17 cellular contexts compared by ENCODE assay signal in the genomic region with DNA sequence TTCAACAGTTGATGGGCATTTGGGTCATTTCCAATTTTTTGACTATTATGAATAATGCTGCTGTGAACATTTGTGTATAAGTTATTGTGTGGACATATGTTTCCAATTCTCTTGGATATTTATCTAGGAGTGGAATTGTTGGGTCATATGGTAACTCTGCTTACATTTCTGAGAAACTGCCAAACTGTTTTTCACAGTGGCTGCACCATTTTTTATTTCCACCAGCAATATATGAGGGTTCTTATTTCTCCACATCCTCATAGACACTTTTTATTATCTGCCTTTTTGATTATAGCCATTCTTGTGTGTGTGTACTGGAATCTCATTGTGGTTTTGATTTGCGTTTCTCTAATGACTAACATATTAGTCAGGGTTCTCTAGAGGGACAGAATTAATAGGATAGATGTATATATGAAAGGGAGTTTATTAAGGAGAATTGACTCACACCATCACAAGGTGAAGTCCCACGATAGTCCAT. TPM values are rescaled to one million over a fixed set of nuclear protein-coding genes. Genes with fewer than 3 reads are reported as not detected.
DNase-seq lines count a peak whose midpoint lies in the region; ATAC-seq, FAIRE-seq and TF ChIP-seq lines count a peak whose summit lies in the region.
"Had no signal": no experiment of that assay in that cellular context is flagged by ENCODE, and none has a peak within 500 bp of the region (broad histone marks: within the 10 kb centered on the region; RNA-seq: fewer than 3 reads in every experiment).

No MANE protein-coding gene starts in this region.

- no peaks in the 10 kb centered on the region for H3K36me3 ChIP-seq in keratinocyte (ENCODE audit: control insufficient read depth in 2 of 2, extremely low read depth in 1 of 2, insufficient read depth in 2 of 2, low read length in 2 of 2)
- H3K36me3 ChIP-seq: BE2C had no signal

- FAIRE-seq in keratinocyte (lab: Jason Lieb, UNC), result no peak
- FAIRE-seq: kidney had no signal

- no peaks in the 10 kb centered on the region for H3K9me1 ChIP-seq in keratinocyte (ENCODE audit: control insufficient read depth, extremely low read depth, insufficient read depth, low read length)

- peak; percentile 40 for DNase-seq in COLO829 (ENCODE audit: low spot score)
- peak; percentile 81 for DNase-seq in M059J (ENCODE audit: low read depth)
- DNase-seq in astrocyte of the spinal cord (ENCODE audit: low read depth, low spot score), result peak; percentile 77
- DNase-seq in keratinocyte (ENCODE audit: low read depth, low spot score), result no peak
- DNase-seq in superior temporal gyrus (ENCODE audit: extremely low spot score), result no peak
- DNase-seq in NCI-H2081 treated with DMSO at 0.1 percent for 48 hours (lab: John Stamatoyannopoulos, UW), result no peak
- DNase-seq: activated CD8-positive, alpha-beta memory T cell treated with anti-CD3 and anti-CD28 coated beads for 24 hours; activated effector memory CD4-positive, alpha-beta T cell treated with anti-CD3 and anti-CD28 coated beads, Interleukin-2, amount 50 U/mL, for 16 hours; BE2C; effector memory CD4-positive, alpha-beta T cell; kidney; NCI-H1105 treated with DMSO at 0.1 percent for 48 hours; NCI-H345 had no signal

- peaks cover 13% of the 10 kb centered on the region for H3K27me3 ChIP-seq in keratinocyte (ENCODE audit: control insufficient read depth, extremely low read depth, insufficient read depth, low read length)
- H3K27me3 ChIP-seq: BE2C had no signal

- ATAC-seq in HG02610 (IDR thresholded peaks at IDR 0.05; ENCODE audit: unreplicated experiment) (no peak), GM21423 (IDR thresholded peaks at IDR 0.05; ENCODE audit: unreplicated experiment) (no peak)

- H4K20me1 ChIP-seq in keratinocyte (ENCODE audit: control insufficient read depth, extremely low read depth, insufficient read depth, low read length), result no peaks in the 10 kb centered on the region

- no peak for TF ChIP-seq CTCF in astrocyte of the spinal cord (IDR thresholded peaks at IDR 0.05; ENCODE audit: low read depth, low read length)
- no peak for TF ChIP-seq CTCF in keratinocyte (optimal IDR thresholded peaks at IDR 0.05 in 1 of 3, IDR thresholded peaks at IDR 0.05 in 1 of 3, conservative IDR thresholded peaks at IDR 0.05 in 1 of 3; ENCODE audit: extremely low read depth in 1 of 3, insufficient read depth in 2 of 3, low read length in 3 of 3)

- no peak overlapping the region for H3K9ac ChIP-seq in keratinocyte (ENCODE audit: control insufficient read depth, extremely low read depth, insufficient read depth, low read length)
- H3K9ac ChIP-seq: parathyroid adenoma had no signal

- H2AFZ ChIP-seq in keratinocyte (ENCODE audit: control insufficient read depth, low read length), result no peak overlapping the region
- H2AFZ ChIP-seq: parathyroid adenoma had no signal

- H3K79me2 ChIP-seq in keratinocyte (ENCODE audit: control insufficient read depth, insufficient read depth, low read length), result no peaks in the 10 kb centered on the region
- H3K79me2 ChIP-seq: parathyroid adenoma had no signal

- peaks cover 12% of the 10 kb centered on the region for H3K4me1 ChIP-seq in keratinocyte (ENCODE audit: control insufficient read depth, extremely low read depth, insufficient read depth, low read length)
- H3K4me1 ChIP-seq: BE2C, parathyroid adenoma had no signal

- dilution Hi-C loops in keratinocyte (cut with MboI; ENCODE audit: extremely low pct_ligation_motif_present, low sequenced_read_pairs), result no loop called here

- no peaks in the 10 kb centered on the region for H3K9me3 ChIP-seq in keratinocyte (ENCODE audit: control insufficient read depth, low read depth, low read length)
- H3K9me3 ChIP-seq: BE2C had no signal

- H3K27ac ChIP-seq in keratinocyte (ENCODE audit: control insufficient read depth, insufficient read depth, low read length), result no peak overlapping the region
- H3K27ac ChIP-seq: parathyroid adenoma, SK-N-MC had no signal

- in situ Hi-C loops in astrocyte of the spinal cord (cut with HindIII; ENCODE audit: low sequenced_read_pairs), result no loop called here

- H3K4me3 ChIP-seq in astrocyte of the spinal cord (ENCODE audit: low read depth, low read length) (no peak overlapping the region), keratinocyte (ENCODE audit: control insufficient read depth in 2 of 3, extremely low read depth in 1 of 3, insufficient read depth in 2 of 3, low read depth in 1 of 3, low read length in 3 of 3) (no peak overlapping the region)
- H3K4me3 ChIP-seq: SK-N-MC had no signal

- peak overlapping the region; percentile 37 for H3K4me2 ChIP-seq in keratinocyte (ENCODE audit: control insufficient read depth, extremely low read depth, insufficient read depth, low read depth, low read length)

RNA-seq across cellular contexts. Expression of a gene that starts 14.7 kb away (rescaled TPM):
- 50.1 and 61.1 TPM in 2 replicates for total RNA-seq in M059J (2014; rRNA removed; shearing (Covaris generic))
- polyA plus RNA-seq in keratinocyte, result 33.1 to 44.9 TPM (median 39.0 TPM) in 3 replicates
- 20.7 TPM for polyA plus RNA-seq in keratinocyte (2011; ENCODE audit: low read depth)
- polyA plus RNA-seq in keratinocyte (2011; cell fraction: cytosol; rRNA removed), result 34.9 and 42.2 TPM in 2 replicates
- 33.7 and 40.1 TPM in 2 replicates for polyA plus RNA-seq in keratinocyte (2011; cell fraction: nucleus; rRNA removed)
- 32.6 and 33.3 TPM in 2 replicates for polyA plus RNA-seq in keratinocyte (2012; ENCODE audit: low replicate concordance)
- polyA minus RNA-seq in keratinocyte, result 22.6 to 42.0 TPM (median 37.1 TPM) in 3 replicates
- 17.5 TPM for polyA minus RNA-seq in keratinocyte (2011; cell fraction: cytosol; rRNA and poly(A)+ RNA removed)
- 14.7 and 25.7 TPM in 2 replicates for polyA minus RNA-seq in keratinocyte (2011; cell fraction: nucleus; rRNA and poly(A)+ RNA removed)

Comparison
In these comparisons a context has a peak if more than half of its experiments do, and no peak if none do; other contexts are left out.
1. DNase-seq: peak in COLO829 (single experiment), M059J (single experiment) and astrocyte of the spinal cord (single experiment); none in keratinocyte (single experiment), superior temporal gyrus (single experiment) and NCI-H2081 treated with DMSO at 0.1 percent for 48 hours (single experiment).